In genomic region chr9:137619240-137620090, GRCh38 we compare ENCODE assay signal across 8 cellular contexts. TPM values are rescaled to one million over a fixed set of nuclear protein-coding genes. Genes with fewer than 3 reads are reported as not detected.
DNase-seq lines count a peak whose midpoint lies in the region; ATAC-seq and TF ChIP-seq lines count a peak whose summit lies in the region.

No MANE protein-coding gene starts in this region.

- peaks cover 39% of the 10 kb centered on the region for H3K4me1 ChIP-seq in CD4-positive, CD25-positive, alpha-beta regulatory T cell (ENCODE audit: control insufficient read depth, insufficient read depth, low read length, poor library complexity, severe bottlenecking)
- H3K4me1 ChIP-seq in mononuclear cell (ENCODE audit: insufficient read depth, low read length): peaks cover 37% of the 10 kb centered on the region
- peaks cover 4 to 16% of the 10 kb centered on the region in 2 donors for H3K4me1 ChIP-seq in uterus

- peak overlapping the region; percentile 93 to 99 (median 96) for H3K4me3 Mint-ChIP-seq in CD4-positive, CD25-positive, alpha-beta regulatory T cell
- peak overlapping the region; percentile 84 to 89 for H3K4me3 Mint-ChIP-seq in effector memory CD8-positive, alpha-beta T cell

- no peaks in the 10 kb centered on the region for H3K27me3 ChIP-seq in CD4-positive, CD25-positive, alpha-beta regulatory T cell (ENCODE audit: control insufficient read depth, insufficient read depth, low read length)
- H3K27me3 ChIP-seq in mononuclear cell (ENCODE audit: insufficient read depth, low read length) (no peaks in the 10 kb centered on the region), uterus (no peaks in the 10 kb centered on the region)

- DNase-seq in CD4-positive, CD25-positive, alpha-beta regulatory T cell: peak; percentile 20 to 56 (median 23)
- DNase-seq in UCSD-AML1 (lab: John Stamatoyannopoulos, UW; ENCODE audit: unreplicated experiment) (peak; percentile 32), uterus (no peak), amygdala (lab: John Stamatoyannopoulos, UW) (no peak)
- DNase-seq in effector memory CD8-positive, alpha-beta T cell: peak in 1 of 3 experiments; percentile 23

- peaks cover 0 to 2% (median 0%) of the 10 kb centered on the region in 7 donors for H3K9me3 Mint-ChIP-seq in CD4-positive, CD25-positive, alpha-beta regulatory T cell
- no peaks in the 10 kb centered on the region for H3K9me3 Mint-ChIP-seq in effector memory CD8-positive, alpha-beta T cell

- peaks cover 4% of the 10 kb centered on the region for H3K36me3 Mint-ChIP-seq in CD4-positive, CD25-positive, alpha-beta regulatory T cell
- peaks cover 43% of the 10 kb centered on the region for H3K36me3 Mint-ChIP-seq in effector memory CD8-positive, alpha-beta T cell (ENCODE audit: insufficient read depth)

- H3K27ac ChIP-seq in CD4-positive, CD25-positive, alpha-beta regulatory T cell (ENCODE audit: insufficient read depth, low read length, poor library complexity, severe bottlenecking): peak overlapping the region; percentile 65
- peak overlapping the region; percentile 74 to 83 for H3K27ac ChIP-seq in uterus

- peak overlapping the region; percentile 82 for H3K4me3 ChIP-seq in CD4-positive, CD25-positive, alpha-beta regulatory T cell (ENCODE audit: low read depth, low read length)
- peak overlapping the region; percentile 74 for H3K4me3 ChIP-seq in mononuclear cell (ENCODE audit: low read length)
- H3K4me3 ChIP-seq in uterus: peak overlapping the region; percentile 57 to 73

- TF ChIP-seq POLR2A in uterus (IDR thresholded peaks at IDR 0.05): no peak

- peak; percentile 2 to 7 for ATAC-seq in CD4-positive, CD25-positive, alpha-beta regulatory T cell (ENCODE audit: low read depth in 2 of 2)
- ATAC-seq in GM18909 (IDR thresholded peaks at IDR 0.05; ENCODE audit: poor library complexity, unreplicated experiment) (peak; percentile 23), HG03342 (IDR thresholded peaks at IDR 0.05; ENCODE audit: unreplicated experiment) (peak; percentile 25)
- ATAC-seq in effector memory CD8-positive, alpha-beta T cell (replicated peaks): peak; percentile 24

- H3K36me3 ChIP-seq in CD4-positive, CD25-positive, alpha-beta regulatory T cell (ENCODE audit: control insufficient read depth, insufficient read depth, low read length): peaks cover 8% of the 10 kb centered on the region
- no peaks in the 10 kb centered on the region for H3K36me3 ChIP-seq in uterus

- peaks cover 13 to 55% (median 34%) of the 10 kb centered on the region in 4 donors for H3K4me1 Mint-ChIP-seq in CD4-positive, CD25-positive, alpha-beta regulatory T cell
- peaks cover 32 to 33% of the 10 kb centered on the region in 2 donors for H3K4me1 Mint-ChIP-seq in effector memory CD8-positive, alpha-beta T cell (ENCODE audit: low read depth in 2 of 2)

- no peaks in the 10 kb centered on the region for H3K9me3 ChIP-seq in CD4-positive, CD25-positive, alpha-beta regulatory T cell (ENCODE audit: control insufficient read depth in 2 of 2, low read length in 2 of 2)
- H3K9me3 ChIP-seq in mononuclear cell (ENCODE audit: low read depth, low read length): no peaks in the 10 kb centered on the region
- no peaks in the 10 kb centered on the region for H3K9me3 ChIP-seq in uterus

- no peaks in the 10 kb centered on the region for H3K27me3 Mint-ChIP-seq in CD4-positive, CD25-positive, alpha-beta regulatory T cell
- no peaks in the 10 kb centered on the region for H3K27me3 Mint-ChIP-seq in effector memory CD8-positive, alpha-beta T cell

- H3K27ac Mint-ChIP-seq in CD4-positive, CD25-positive, alpha-beta regulatory T cell: peak overlapping the region; percentile 93 to 96 (median 95)
- peak overlapping the region; percentile 82 to 87 for H3K27ac Mint-ChIP-seq in effector memory CD8-positive, alpha-beta T cell

- TF ChIP-seq CTCF in uterus (IDR thresholded peaks at IDR 0.05): no peak

- intact Hi-C loops in uterus (cut with DNase I; ENCODE audit: low total_unique reads): no loop called here

RNA-seq across cellular contexts. Expression of gene EHMT1, which starts 0.7 kb away (rescaled TPM):
- total RNA-seq in CD4-positive, CD25-positive, alpha-beta regulatory T cell: 142 TPM
- polyA plus RNA-seq in CD4-positive, CD25-positive, alpha-beta regulatory T cell: 10 to 100 TPM; 17.9 to 20.3 (median 19.3) TPM
- total RNA-seq in mononuclear cell (56.6 TPM), uterus (100 to 1,000 TPM in 1 of 4 donors, 10 to 100 TPM in 3; 32.6 to 109 (median 74.9) TPM)

RNA-seq across cellular contexts. Expression of gene ARRDC1, which starts 14.0 kb away (rescaled TPM):
- 73.4 TPM for total RNA-seq in CD4-positive, CD25-positive, alpha-beta regulatory T cell
- polyA plus RNA-seq in CD4-positive, CD25-positive, alpha-beta regulatory T cell: 10 to 100 TPM; 45.5 to 54.0 (median 51.4) TPM
- total RNA-seq in mononuclear cell (28.7 TPM), uterus (10 to 100 TPM; 10.3 to 25.1 (median 21.3) TPM)

RNA-seq across cellular contexts. Expression of gene ZMYND19, which starts 29.2 kb away (rescaled TPM):
- 20.4 TPM for total RNA-seq in CD4-positive, CD25-positive, alpha-beta regulatory T cell
- 1 to 10 TPM; 4.4 to 6.3 (median 5.4) TPM for polyA plus RNA-seq in CD4-positive, CD25-positive, alpha-beta regulatory T cell
- 1.4 TPM for total RNA-seq in mononuclear cell
- total RNA-seq in uterus: 10 to 100 TPM; 14.7 to 26.4 (median 16.3) TPM

RNA-seq across cellular contexts. Expression of gene DPH7, which starts 40.7 kb away (rescaled TPM):
- 57.0 TPM for total RNA-seq in CD4-positive, CD25-positive, alpha-beta regulatory T cell
- polyA plus RNA-seq in CD4-positive, CD25-positive, alpha-beta regulatory T cell: 10 to 100 TPM; 24.4 to 34.8 (median 28.3) TPM
- total RNA-seq in mononuclear cell (17.6 TPM), uterus (10 to 100 TPM; 31.3 to 42.4 (median 38.4) TPM)

Comparison
In these comparisons a context has a peak if more than half of its experiments do, and no peak if none do; other contexts are left out.
1. DNase-seq: peak in CD4-positive, CD25-positive, alpha-beta regulatory T cell (3 of 3) and UCSD-AML1 (single experiment); none in uterus (0 of 2) and amygdala (0 of 56).
2. Peak in every context shown above with its lines, with median percentiles within 50 percentile points of each other: ATAC-seq and H3K4me3 ChIP-seq.